10 cellular contexts compared by ENCODE assay signal in genomic region chr9:16417101-16417500, GRCh38.
A peak's percentile ranks its signal among the peaks of the same experiment; 100 is the strongest.
DNase-seq lines count a peak whose midpoint lies in the region; TF ChIP-seq lines count a peak whose summit lies in the region.
"Had no signal": no experiment of that assay in that cellular context is flagged by ENCODE, and none has a peak within 500 bp of the region (broad histone marks: within the 10 kb centered on the region; RNA-seq: fewer than 3 reads in every experiment).

No MANE protein-coding gene starts in this region.

- no peaks in the 10 kb centered on the region for H3K9me3 ChIP-seq in thyroid gland

- peaks cover 0 to 11% of the 10 kb centered on the region in 2 donors for H3K4me1 ChIP-seq in thyroid gland

- no peak for TF ChIP-seq POLR2A in thyroid gland (IDR thresholded peaks at IDR 0.05)

- TF ChIP-seq CTCF in thyroid gland (IDR thresholded peaks at IDR 0.05), result no peak

- intact Hi-C loops in thyroid gland (cut with DNase I), result no loop called here

- H3K27me3 ChIP-seq in thyroid gland, result no peaks in the 10 kb centered on the region

- no peak overlapping the region for H3K4me3 ChIP-seq in thyroid gland (replicated peaks in 1 of 3)

- 22 to 24% methylated on average over 3 of the region's 3 CpGs for WGBS in thyroid gland, 2 donors

- DNase-seq in NCI-H2081 (lab: John Stamatoyannopoulos, UW) (peak; percentile 57 to 64), NCI-H2081 treated with DMSO at 0.1 percent for 48 hours (lab: John Stamatoyannopoulos, UW) (no peak), RPMI7951 (ENCODE audit: low read depth) (peak; percentile 90), glomerular visceral epithelial cell (ENCODE audit: extremely low spot score) (peak; percentile 52), thyroid gland (no peak), CD1c-positive myeloid dendritic cell (ENCODE audit: extremely low spot score) (no peak), NCI-H146 treated with DMSO at 0.1 percent for 48 hours (lab: John Stamatoyannopoulos, UW; ENCODE audit: unreplicated experiment) (no peak)
- DNase-seq in activated effector memory CD4-positive, alpha-beta T cell treated with anti-CD3 and anti-CD28 coated beads, Interleukin-2, amount 50 U/mL, for 16 hours, result no peak
- DNase-seq: ACHN, cerebellar nuclear complex had no signal

- no peaks in the 10 kb centered on the region for H3K36me3 ChIP-seq in thyroid gland

- peak overlapping the region in 2 of 3 donors; percentile 51 for H3K27ac ChIP-seq in thyroid gland

Comparison
In these comparisons a context has a peak if more than half of its experiments do, and no peak if none do; other contexts are left out.
1. DNase-seq: peak in NCI-H2081 (2 of 2), RPMI7951 (single experiment) and glomerular visceral epithelial cell (single experiment); none in NCI-H2081 treated with DMSO at 0.1 percent for 48 hours (single experiment), thyroid gland (0 of 2), activated effector memory CD4-positive, alpha-beta T cell treated with anti-CD3 and anti-CD28 coated beads, Interleukin-2, amount 50 U/mL, for 16 hours (single experiment), CD1c-positive myeloid dendritic cell (single experiment) and NCI-H146 treated with DMSO at 0.1 percent for 48 hours (single experiment).